Comparison of ENCODE assay signal across 1 cellular context in genomic region chr7:50467817-50468610, GRCh38.
TF ChIP-seq lines count a peak whose summit lies in the region.

No MANE protein-coding gene starts in this region.

TF ChIP-seq in HepG2, 621 proteins besides CTCF, POLR2A, EP300 and RAD21 (continued from another document and continues in another):
- TF ChIP-seq CSRNP2 (CRISPR knock-in tag; conservative IDR thresholded peaks at IDR 0.05; ENCODE audit: low read depth) (no peak), ZBTB44 (CRISPR knock-in tag; IDR thresholded peaks at IDR 0.05) (no peak), CBX5 (CRISPR knock-in tag; IDR thresholded peaks at IDR 0.05; ENCODE audit: borderline replicate concordance) (peak; percentile 69; the same call in 1 of the 2 replicates), NR1H2 (CRISPR knock-in tag; IDR thresholded peaks at IDR 0.05; ENCODE audit: borderline replicate concordance, low read depth) (no peak), SMYD3 (CRISPR knock-in tag; IDR thresholded peaks at IDR 0.05) (no peak), GATAD1 (CRISPR knock-in tag; IDR thresholded peaks at IDR 0.05) (peak; percentile 58; the same call in 1 of the 2 replicates), FOXM1 (CRISPR knock-in tag; IDR thresholded peaks at IDR 0.05) (no peak), HIVEP1 (CRISPR knock-in tag; IDR thresholded peaks at IDR 0.05) (no peak), ZHX2 (IDR thresholded peaks at IDR 0.05; ENCODE audit: low read depth) (no peak), ZHX2 (CRISPR knock-in tag; IDR thresholded peaks at IDR 0.05; ENCODE audit: borderline replicate concordance) (no peak), KDM6A (CRISPR knock-in tag; IDR thresholded peaks at IDR 0.05; ENCODE audit: low read depth) (no peak), SUZ12 (IDR thresholded peaks at IDR 0.05; ENCODE audit: low read depth, low read length) (no peak), ZNF770 (CRISPR knock-in tag; IDR thresholded peaks at IDR 0.05) (no peak), ZNF691 (CRISPR knock-in tag; IDR thresholded peaks at IDR 0.05; ENCODE audit: borderline replicate concordance, low read depth) (peak; percentile 38; the same call in 1 of the 2 replicates), SIX4 (CRISPR knock-in tag; IDR thresholded peaks at IDR 0.05) (0 out of 2 replicates have a peak, but pooled peaks have one; percentile 31), ZNF205 (CRISPR knock-in tag; IDR thresholded peaks at IDR 0.05) (no peak), PPARG (CRISPR knock-in tag; conservative IDR thresholded peaks at IDR 0.05) (peak; percentile 47; the same call in 1 of the 2 replicates), FOXK2 (IDR thresholded peaks at IDR 0.05) (no peak), THAP7 (CRISPR knock-in tag; IDR thresholded peaks at IDR 0.05) (no peak), ZMYM3 (CRISPR knock-in tag; IDR thresholded peaks at IDR 0.05) (0 out of 2 replicates have a peak, but pooled peaks have one; percentile 19), ZNF431 (CRISPR knock-in tag; IDR thresholded peaks at IDR 0.05; ENCODE audit: borderline replicate concordance, low read depth) (no peak), PAXIP1 (CRISPR knock-in tag; conservative IDR thresholded peaks at IDR 0.05) (no peak), ZNF841 (CRISPR knock-in tag; IDR thresholded peaks at IDR 0.05; ENCODE audit: borderline replicate concordance) (no peak), NFKBIZ (CRISPR knock-in tag; IDR thresholded peaks at IDR 0.05) (no peak), ZNF781 (CRISPR knock-in tag; IDR thresholded peaks at IDR 0.05; ENCODE audit: borderline replicate concordance, not compliant biosample characterization) (no peak), ZNF576 (CRISPR knock-in tag; IDR thresholded peaks at IDR 0.05) (no peak), ZNF598 (CRISPR knock-in tag; IDR thresholded peaks at IDR 0.05; ENCODE audit: borderline replicate concordance) (peak; percentile 40; the same call in 1 of the 2 replicates), MNT (IDR thresholded peaks at IDR 0.05) (peak; percentile 69), ZFP36 (IDR thresholded peaks at IDR 0.05; ENCODE audit: borderline replicate concordance, low read depth, low read length, partially characterized antibody) (no peak), ZBTB39 (CRISPR knock-in tag; IDR thresholded peaks at IDR 0.05) (no peak), ZNF800 (CRISPR knock-in tag; IDR thresholded peaks at IDR 0.05) (no peak)
